ENCODE assay signal across 9 cellular contexts in genomic region chr7:1290262-1291039, GRCh38. TPM values are rescaled to one million over a fixed set of nuclear protein-coding genes. Genes with fewer than 3 reads are reported as not detected.
A peak's percentile ranks its signal among the peaks of the same experiment; 100 is the strongest.
DNase-seq lines count a peak whose midpoint lies in the region; ATAC-seq and TF ChIP-seq lines count a peak whose summit lies in the region.
"Had no signal": no experiment of that assay in that cellular context is flagged by ENCODE, and none has a peak within 500 bp of the region (broad histone marks: within the 10 kb centered on the region; RNA-seq: fewer than 3 reads in every experiment).

No MANE protein-coding gene starts in this region.

- H3K9ac ChIP-seq in Loucy (ENCODE audit: low read depth, low read length, poor library complexity, severe bottlenecking) = peak overlapping the region; percentile 26

- peak; percentile 74 for ATAC-seq in Right ventricle myocardium superior (ENCODE audit: poor library complexity)
- ATAC-seq in HG03108 (IDR thresholded peaks at IDR 0.05; ENCODE audit: unreplicated experiment) = no peak

- H4K20me1 ChIP-seq in Loucy (ENCODE audit: insufficient read depth, low read length, poor library complexity, severe bottlenecking) = no peaks in the 10 kb centered on the region

- intact Hi-C loops in Right ventricle myocardium superior (cut with DNase I) = no loop called here

- peak overlapping the region; percentile 44 for H3K4me3 Mint-ChIP-seq in activated naive CD4-positive, alpha-beta T cell treated with anti-CD3 and anti-CD28 coated beads, Interleukin-2, amount 10 ng/mL, durations not matched to agents 7 days and 5 days

- H3K4me1 Mint-ChIP-seq in activated naive CD4-positive, alpha-beta T cell treated with anti-CD3 and anti-CD28 coated beads, Interleukin-2, amount 10 ng/mL, durations not matched to agents 7 days and 5 days = peaks cover 15% of the 10 kb centered on the region

- H3K4me1 ChIP-seq in Loucy (ENCODE audit: insufficient read depth, low read length, poor library complexity, severe bottlenecking) = peaks cover 10% of the 10 kb centered on the region

- H3K79me2 ChIP-seq in Loucy (ENCODE audit: insufficient read depth, low read length) = no peaks in the 10 kb centered on the region

- peaks cover 65% of the 10 kb centered on the region for H3K27me3 Mint-ChIP-seq in activated naive CD4-positive, alpha-beta T cell treated with anti-CD3 and anti-CD28 coated beads, Interleukin-2, amount 10 ng/mL, durations not matched to agents 7 days and 5 days

- H2AFZ ChIP-seq in Loucy (ENCODE audit: low read length) = peak overlapping the region; percentile 95

- H3K9me2 ChIP-seq in Loucy (replicated peaks; ENCODE audit: low read depth, low read length) = no peaks in the 10 kb centered on the region

- no peaks in the 10 kb centered on the region for H3K27me3 ChIP-seq in Loucy (ENCODE audit: insufficient read depth, low read length, poor library complexity, severe bottlenecking)

- no peak overlapping the region for H3K27ac Mint-ChIP-seq in activated naive CD4-positive, alpha-beta T cell treated with anti-CD3 and anti-CD28 coated beads, Interleukin-2, amount 10 ng/mL, durations not matched to agents 7 days and 5 days

- H3K9me3 Mint-ChIP-seq in activated naive CD4-positive, alpha-beta T cell treated with anti-CD3 and anti-CD28 coated beads, Interleukin-2, amount 10 ng/mL, durations not matched to agents 7 days and 5 days = no peaks in the 10 kb centered on the region

- H3K4me3 ChIP-seq in Loucy (ENCODE audit: low read length, poor library complexity, severe bottlenecking) = peak overlapping the region; percentile 69

- TF ChIP-seq CTCF in Loucy (conservative IDR thresholded peaks at IDR 0.05; ENCODE audit: low read length) = no peak; the same call in 1 of the 2 replicates

- peak overlapping the region; percentile 78 for H3K4me2 ChIP-seq in Loucy (ENCODE audit: low read depth, low read length, poor library complexity, severe bottlenecking)

- H3K36me3 ChIP-seq in Loucy (ENCODE audit: insufficient read depth, low read length) = no peaks in the 10 kb centered on the region

- CTCF ChIA-PET in activated naive CD4-positive, alpha-beta T cell treated with anti-CD3 and anti-CD28 coated beads, Interleukin-2, amount 10 ng/mL, durations not matched to agents 7 days and 5 days (lab: Charles Lee) = no interaction called here

- H3K36me3 Mint-ChIP-seq in activated naive CD4-positive, alpha-beta T cell treated with anti-CD3 and anti-CD28 coated beads, Interleukin-2, amount 10 ng/mL, durations not matched to agents 7 days and 5 days = no peaks in the 10 kb centered on the region

- no peaks in the 10 kb centered on the region for H3K9me3 ChIP-seq in Loucy (ENCODE audit: insufficient read depth, low read depth, low read length)

- H3F3A ChIP-seq in Loucy (ENCODE audit: low read depth) = no peaks in the 10 kb centered on the region

- DNase-seq in CD1c-positive myeloid dendritic cell (ENCODE audit: extremely low spot score) = peak; percentile 2
- DNase-seq in activated naive CD4-positive, alpha-beta T cell treated with anti-CD3 and anti-CD28 coated beads, Interleukin-2, amount 10 ng/mL, durations not matched to agents 7 days and 5 days = peak; percentile 44
- DNase-seq in Right ventricle myocardium superior = peak; percentile 50
- peak; percentile 25 for DNase-seq in pons (ENCODE audit: low spot score)
- DNase-seq in NK-92 (lab: John Stamatoyannopoulos, UW; ENCODE audit: unreplicated experiment) = no peak
- no peak for DNase-seq in mucosa of gallbladder (ENCODE audit: low spot score)

RNA-seq across cellular contexts. Expression of gene UNCX, which starts 57.8 kb away (rescaled TPM):
- total RNA-seq in Right ventricle myocardium superior = not detected
- not detected for total RNA-seq in mucosa of gallbladder
- total RNA-seq: mononuclear cell had no signal

Comparison
In these comparisons a context has a peak if more than half of its experiments do, and no peak if none do; other contexts are left out.
1. DNase-seq: peak in CD1c-positive myeloid dendritic cell (single experiment), activated naive CD4-positive, alpha-beta T cell treated with anti-CD3 and anti-CD28 coated beads, Interleukin-2, amount 10 ng/mL, durations not matched to agents 7 days and 5 days (single experiment), Right ventricle myocardium superior (single experiment) and pons (single experiment); none in NK-92 (single experiment) and mucosa of gallbladder (single experiment).